In genomic region chr7:29193316-29194205, GRCh38 we compare ENCODE assay signal across 8 cellular contexts. TPM values are rescaled to one million over a fixed set of nuclear protein-coding genes. Genes with fewer than 3 reads are reported as not detected.
DNase-seq lines count a peak whose midpoint lies in the region; ATAC-seq and TF ChIP-seq lines count a peak whose summit lies in the region.
"Had no signal": no experiment of that assay in that cellular context is flagged by ENCODE, and none has a peak within 500 bp of the region (broad histone marks: within the 10 kb centered on the region; RNA-seq: fewer than 3 reads in every experiment).

No MANE protein-coding gene starts in this region.

- no peaks in the 10 kb centered on the region for H3K9me3 ChIP-seq in HEK293 (ENCODE audit: control insufficient read depth, insufficient read depth, low read depth, low read length)
- no peaks in the 10 kb centered on the region for H3K9me3 ChIP-seq in WERI-Rb-1 (ENCODE audit: severe bottlenecking)
- H3K9me3 ChIP-seq in iPS-15b (ENCODE audit: control insufficient read depth, insufficient read depth, low read length), result no peaks in the 10 kb centered on the region
- H3K9me3 ChIP-seq in gastrocnemius medialis, result no peaks in the 10 kb centered on the region

- H3K9ac ChIP-seq in iPS-15b (ENCODE audit: low read depth, low read length), result no peak overlapping the region

- H3K4me1 ChIP-seq in HEK293 (ENCODE audit: control insufficient read depth, insufficient read depth, low read length), result peaks cover 16% of the 10 kb centered on the region
- H3K4me1 ChIP-seq in iPS-15b (ENCODE audit: control insufficient read depth, insufficient read depth, low read length), result peaks cover 26% of the 10 kb centered on the region
- H3K4me1 ChIP-seq in gastrocnemius medialis, result peaks cover 0 to 13% of the 10 kb centered on the region in 2 donors

- in situ Hi-C loops in gastrocnemius medialis (cut with MboI; ENCODE audit: low sequenced_read_pairs in 4 of 4), result loop anchor here in 3 of 4 donors (5.0 to 25.0 kb wide), 3 partner anchors 209 to 219 kb away; no protein-coding TSS in a partner anchor

- H3K36me3 ChIP-seq in HEK293 (ENCODE audit: control insufficient read depth in 2 of 2, insufficient read depth in 1 of 2, low read length in 2 of 2) (no peaks in the 10 kb centered on the region), WERI-Rb-1 (no peaks in the 10 kb centered on the region), iPS-15b (ENCODE audit: control insufficient read depth, insufficient read depth, low read length) (no peaks in the 10 kb centered on the region), gastrocnemius medialis (no peaks in the 10 kb centered on the region)

- intact Hi-C loops in gastrocnemius medialis (cut with DNase I; ENCODE audit: low total_unique reads) (loop anchor here (10.0 kb wide), 1 partner anchor 79 kb away; no protein-coding TSS in a partner anchor), posterior cingulate gyrus (cut with DNase I) (no loop called here)

- ATAC-seq in gastrocnemius medialis (no peak), HG03432 (IDR thresholded peaks at IDR 0.05; ENCODE audit: unreplicated experiment) (no peak), HG02571 (IDR thresholded peaks at IDR 0.05; ENCODE audit: unreplicated experiment) (no peak)

- CTCF ChIA-PET in HEK293 (lab: Yijun Ruan, JAX), result interaction anchor here (0.9 kb wide), 1 partner anchor 237 kb away, joined by 3 read pairs; no protein-coding TSS in a partner anchor

- POLR2A ChIA-PET in HEK293 (lab: Yijun Ruan, JAX), result no interaction called here

- DNase-seq in WERI-Rb-1 (no peak), gastrocnemius medialis (no peak), posterior cingulate gyrus (no peak)

- no peak for TF ChIP-seq CTCF in HEK293 (tag by site-specific recombination; IDR thresholded peaks at IDR 0.05)
- TF ChIP-seq CTCF in WERI-Rb-1 (IDR thresholded peaks at IDR 0.05; ENCODE audit: low read depth, low read length), result no peak
- TF ChIP-seq CTCF in gastrocnemius medialis (IDR thresholded peaks at IDR 0.05 in 4 of 5, conservative IDR thresholded peaks at IDR 0.05 in 1 of 5), result no peak

- H3K27ac ChIP-seq in HEK293 (ENCODE audit: extremely low read depth, low read depth, low read length) (no peak overlapping the region), WERI-Rb-1 (no peak overlapping the region), gastrocnemius medialis (no peak overlapping the region)

- no peak for TF ChIP-seq POLR2A in gastrocnemius medialis (IDR thresholded peaks at IDR 0.05)

- H3K27me3 ChIP-seq in WERI-Rb-1 (ENCODE audit: insufficient read depth, low read depth, severe bottlenecking) (peaks cover 55% of the 10 kb centered on the region), iPS-15b (ENCODE audit: control insufficient read depth, insufficient read depth, low read length) (peaks cover 66% of the 10 kb centered on the region), gastrocnemius medialis (peaks cover 0 to 11% (median 5%) of the 10 kb centered on the region in 3 donors)

- peak overlapping the region; percentile 83; the same call in 1 of the 2 replicates for H3K4me3 ChIP-seq in HEK293 (ENCODE audit: low read depth, low read length)
- H3K4me3 ChIP-seq in WERI-Rb-1 (ENCODE audit: low read depth, low read length), result peak overlapping the region; percentile 53
- peak overlapping the region; percentile 58 for H3K4me3 ChIP-seq in iPS-15b (ENCODE audit: low read depth, low read length)
- peak overlapping the region; percentile 65 to 72 (median 68) for H3K4me3 ChIP-seq in gastrocnemius medialis

TF ChIP-seq in HEK293, 187 proteins besides CTCF, POLR2A, EP300 and RAD21:
- TF ChIP-seq ZBTB6 (tag by site-specific recombination; IDR thresholded peaks at IDR 0.05) (peak; percentile 83), ZNF530 (tag by site-specific recombination; IDR thresholded peaks at IDR 0.05; ENCODE audit: low read depth) (no peak), PRDM1 (tag by site-specific recombination; IDR thresholded peaks at IDR 0.05) (peak; percentile 60; the same call in 1 of the 2 replicates), ZNF600 (tag by site-specific recombination; IDR thresholded peaks at IDR 0.05) (0 out of 2 replicates have a peak, but pooled peaks have one; percentile 17)

RNA-seq across cellular contexts. Expression of gene CHN2, which starts 1.0 kb away (rescaled TPM):
- 10 to 100 TPM in 2 of 4 donors, 1 to 10 TPM in 2; 5.9 to 11.3 (median 8.2) TPM for total RNA-seq in gastrocnemius medialis
- total RNA-seq: LHCN-M2 had no signal

RNA-seq across cellular contexts. Expression of gene CPVL, which starts 47.2 kb away (rescaled TPM):
- total RNA-seq in gastrocnemius medialis, result 10 to 100 TPM in 1 of 4 donors, 1 to 10 TPM in 3; 5.6 to 11.8 (median 6.2) TPM
